In the genomic region with DNA sequence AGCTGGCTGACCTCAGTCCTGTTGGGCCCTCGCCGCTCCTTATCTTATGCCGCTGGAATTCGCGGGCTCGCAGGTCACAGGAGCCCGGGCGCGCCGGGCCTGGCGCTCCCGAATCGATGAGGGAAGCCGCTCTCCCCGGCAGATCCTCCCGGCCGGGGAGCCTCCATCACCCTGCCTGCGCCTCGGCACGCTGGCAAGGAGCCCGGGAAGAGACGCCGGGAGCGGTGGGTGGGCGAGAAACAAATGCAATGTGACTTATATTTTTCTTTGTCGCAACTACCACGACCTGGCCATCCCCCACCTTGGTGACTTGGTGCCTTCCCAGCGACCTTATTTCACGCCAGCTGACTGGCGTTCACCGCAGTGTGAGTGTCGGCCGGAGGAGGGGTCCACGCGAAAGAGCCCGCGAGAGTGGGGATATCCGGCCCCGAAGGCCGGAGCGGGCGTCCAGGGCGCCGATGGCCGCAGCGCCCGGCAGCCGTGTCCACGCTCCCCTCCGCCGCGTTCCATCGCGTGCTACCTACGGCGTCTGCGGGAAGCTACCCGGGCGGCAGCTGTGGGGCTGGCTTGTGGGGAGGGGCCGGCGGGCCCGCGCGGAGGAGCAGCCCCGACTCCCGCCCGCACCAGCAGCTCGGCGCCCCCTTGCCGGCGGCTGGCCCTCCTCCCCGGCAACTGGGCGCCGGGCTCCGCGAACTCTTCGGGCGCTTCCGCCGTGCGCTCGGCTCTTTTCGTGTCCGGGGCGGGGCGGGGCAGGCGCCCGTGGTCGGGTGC, we compare ENCODE assay signal across 8 cellular contexts. TPM values are rescaled to one million over a fixed set of nuclear protein-coding genes. Genes with fewer than 3 reads are reported as not detected.
A peak's percentile ranks its signal among the peaks of the same experiment; 100 is the strongest.
DNase-seq lines count a peak whose midpoint lies in the region; ATAC-seq and TF ChIP-seq lines count a peak whose summit lies in the region.

No MANE protein-coding gene starts in this region.

- POLR2A ChIA-PET in naive thymus-derived CD8-positive, alpha-beta T cell (lab: Charles Lee): interaction anchor here (0.6 to 2.0 kb wide), 3 partner anchors 44 to 114 kb away, joined by 3 to 9 read pairs (median 4); no protein-coding TSS in a partner anchor

- no peak for TF ChIP-seq RAD21 in Ishikawa (IDR thresholded peaks at IDR 0.05; ENCODE audit: low read depth)

- peak; percentile 74 for ATAC-seq in GM21717 (IDR thresholded peaks at IDR 0.05; ENCODE audit: unreplicated experiment)
- ATAC-seq in naive thymus-derived CD8-positive, alpha-beta T cell: peak; percentile 90 to 91
- peak; percentile 87 to 90 for ATAC-seq in stimulated activated naive B cell treated with anti-CD40 and anti-IgM and Interleukin-4, amounts not matched to agents 10 μg/mL and 1 μg/mL and 100 μg/mL, for 72 hours (replicated peaks)

- peaks cover 10 to 38% (median 25%) of the 10 kb centered on the region in 4 donors for H3K4me1 Mint-ChIP-seq in naive thymus-derived CD8-positive, alpha-beta T cell
- peaks cover 26 to 35% of the 10 kb centered on the region in 2 donors for H3K4me1 Mint-ChIP-seq in stimulated activated naive B cell treated with anti-CD40 and anti-IgM and Interleukin-4, amounts not matched to agents 10 μg/mL and 1 μg/mL and 100 μg/mL, for 72 hours

- no peak for TF ChIP-seq CTCF in fibroblast of mammary gland (conservative IDR thresholded peaks at IDR 0.05; ENCODE audit: control insufficient read depth, insufficient read depth, low read depth, low read length)

- peaks cover 12 to 35% (median 25%) of the 10 kb centered on the region in 5 donors for H3K27me3 Mint-ChIP-seq in naive thymus-derived CD8-positive, alpha-beta T cell
- peaks cover 35 to 53% of the 10 kb centered on the region in 2 donors for H3K27me3 Mint-ChIP-seq in stimulated activated naive B cell treated with anti-CD40 and anti-IgM and Interleukin-4, amounts not matched to agents 10 μg/mL and 1 μg/mL and 100 μg/mL, for 72 hours

- no peak for TF ChIP-seq EP300 in Ishikawa (IDR thresholded peaks at IDR 0.05; ENCODE audit: borderline replicate concordance)

- peak; percentile 80 for DNase-seq in DMS53 treated with DMSO at 0.1 percent for 48 hours (lab: John Stamatoyannopoulos, UW; ENCODE audit: unreplicated experiment)
- peak; percentile 91 for DNase-seq in RKO (ENCODE audit: low spot score)
- DNase-seq in activated T-helper 1 cell treated with anti-CD3 and anti-CD28 coated beads, Interleukin-2, amount 50 U/mL, for 16 hours (ENCODE audit: low read depth in 1 of 2, low spot score in 1 of 2): peak; percentile 75 to 79
- peak; percentile 80 for DNase-seq in fibroblast of mammary gland (ENCODE audit: low read depth)
- DNase-seq in naive thymus-derived CD8-positive, alpha-beta T cell: peak; percentile 70 to 87 (median 84)
- peak; percentile 75 for DNase-seq in stimulated activated naive B cell treated with anti-CD40 and anti-IgM and Interleukin-4, amounts not matched to agents 10 μg/mL and 1 μg/mL and 100 μg/mL, for 72 hours

- peak overlapping the region in 5 of 10 donors; percentile 50 to 76 (median 57) for H3K27ac Mint-ChIP-seq in naive thymus-derived CD8-positive, alpha-beta T cell
- H3K27ac Mint-ChIP-seq in stimulated activated naive B cell treated with anti-CD40 and anti-IgM and Interleukin-4, amounts not matched to agents 10 μg/mL and 1 μg/mL and 100 μg/mL, for 72 hours: peak overlapping the region; percentile 89

- H3K9me3 Mint-ChIP-seq in naive thymus-derived CD8-positive, alpha-beta T cell: peaks cover 0 to 2% (median 0%) of the 10 kb centered on the region in 9 donors
- H3K9me3 Mint-ChIP-seq in stimulated activated naive B cell treated with anti-CD40 and anti-IgM and Interleukin-4, amounts not matched to agents 10 μg/mL and 1 μg/mL and 100 μg/mL, for 72 hours: no peaks in the 10 kb centered on the region

- H3K4me3 Mint-ChIP-seq in naive thymus-derived CD8-positive, alpha-beta T cell: peak overlapping the region; percentile 78 to 89 (median 88)
- H3K4me3 Mint-ChIP-seq in stimulated activated naive B cell treated with anti-CD40 and anti-IgM and Interleukin-4, amounts not matched to agents 10 μg/mL and 1 μg/mL and 100 μg/mL, for 72 hours: peak overlapping the region; percentile 87 to 91

- H3K4me3 ChIP-seq in fibroblast of mammary gland (ENCODE audit: control insufficient read depth, low read depth, low read length): peak overlapping the region; percentile 70

- H3K36me3 Mint-ChIP-seq in naive thymus-derived CD8-positive, alpha-beta T cell: no peaks in the 10 kb centered on the region
- no peaks in the 10 kb centered on the region for H3K36me3 Mint-ChIP-seq in stimulated activated naive B cell treated with anti-CD40 and anti-IgM and Interleukin-4, amounts not matched to agents 10 μg/mL and 1 μg/mL and 100 μg/mL, for 72 hours

TF ChIP-seq in Ishikawa, 13 proteins besides CTCF, POLR2A, EP300 and RAD21:
- TF ChIP-seq NFIC (IDR thresholded peaks at IDR 0.05) (peak; percentile 46), EGR1 (IDR thresholded peaks at IDR 0.05) (peak; percentile 25), TAF1 (IDR thresholded peaks at IDR 0.05; ENCODE audit: low read depth) (peak; percentile 30), TCF12 (IDR thresholded peaks at IDR 0.05; ENCODE audit: low read depth) (no peak; the same call in 1 of the 2 replicates), YY1 (IDR thresholded peaks at IDR 0.05; ENCODE audit: low read depth) (0 out of 2 replicates have a peak, but pooled peaks have one; percentile 51), ZBTB7A (IDR thresholded peaks at IDR 0.05; ENCODE audit: low read depth) (peak; percentile 46), REST (IDR thresholded peaks at IDR 0.05; ENCODE audit: low read depth) (no peak), USF1 (IDR thresholded peaks at IDR 0.05) (0 out of 2 replicates have a peak, but pooled peaks have one; percentile 7), TEAD4 (IDR thresholded peaks at IDR 0.05) (peak; percentile 76), FOXM1 (IDR thresholded peaks at IDR 0.05; ENCODE audit: borderline replicate concordance, low read depth) (peak; percentile 28; the same call in 1 of the 2 replicates)
- TF ChIP-seq, protein P1, sequence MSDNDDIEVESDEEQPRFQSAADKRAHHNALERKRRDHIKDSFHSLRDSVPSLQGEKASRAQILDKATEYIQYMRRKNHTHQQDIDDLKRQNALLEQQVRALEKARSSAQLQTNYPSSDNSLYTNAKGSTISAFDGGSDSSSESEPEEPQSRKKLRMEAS (IDR thresholded peaks at IDR 0.05): peak; percentile 63; the same call in 1 of the 2 replicates

RNA-seq across cellular contexts. Expression of gene BMPR1A, which starts 0.5 kb away (rescaled TPM):
- total RNA-seq in naive thymus-derived CD8-positive, alpha-beta T cell: 10 to 100 TPM; 10.4 to 11.0 TPM
- 1 to 10 TPM; 1.1 to 5.2 (median 2.2) TPM for polyA plus RNA-seq in naive thymus-derived CD8-positive, alpha-beta T cell

Comparison
In these comparisons a context has a peak if more than half of its experiments do, and no peak if none do; other contexts are left out.
1. Peak in every context shown above with its lines: DNase-seq, ATAC-seq and H3K4me3 ChIP-seq.